ENCODE assay signal across 8 cellular contexts in genomic region chr10:71835671-71836593, GRCh38. TPM values are rescaled to one million over a fixed set of nuclear protein-coding genes. Genes with fewer than 3 reads are reported as not detected.
DNase-seq lines count a peak whose midpoint lies in the region; ATAC-seq and TF ChIP-seq lines count a peak whose summit lies in the region.

No MANE protein-coding gene starts in this region.

- H3K27me3 Mint-ChIP-seq in T-helper 17 cell, result no peaks in the 10 kb centered on the region

- H3K4me1 Mint-ChIP-seq in T-helper 17 cell, result peaks cover 46% of the 10 kb centered on the region

- ATAC-seq in GM19395 (IDR thresholded peaks at IDR 0.05; ENCODE audit: unreplicated experiment) (peak; percentile 89), HG03378 (IDR thresholded peaks at IDR 0.05; ENCODE audit: unreplicated experiment) (peak; percentile 87), T-helper 17 cell (peak; percentile 80)

- H3K4me3 ChIP-seq in cardiac muscle cell, result no peak overlapping the region

- peak overlapping the region; percentile 85 for H3K27ac Mint-ChIP-seq in T-helper 17 cell

- peak; percentile 93 for DNase-seq in DMS 273 treated with DMSO at 0.1 percent for 48 hours (lab: John Stamatoyannopoulos, UW)
- DNase-seq in T-helper 17 cell, result no peak
- peak; percentile 46 to 96 for DNase-seq in cardiac muscle cell (ENCODE audit: low read depth in 1 of 2, low spot score in 1 of 2)
- peak; percentile 99 for DNase-seq in renal cortical epithelial cell (ENCODE audit: low read depth)
- no peak for DNase-seq in NCI-H510A (lab: John Stamatoyannopoulos, UW)
- DNase-seq in NOMO-1 treated with DMSO at 0.1 percent for 48 hours (lab: John Stamatoyannopoulos, UW; ENCODE audit: unreplicated experiment), result no peak

- no peaks in the 10 kb centered on the region for H3K27me3 ChIP-seq in cardiac muscle cell

- no peak for TF ChIP-seq CTCF in cardiac muscle cell (IDR thresholded peaks at IDR 0.05; ENCODE audit: low read depth, low read length)

- H3K9me3 ChIP-seq in T-helper 17 cell (ENCODE audit: control insufficient read depth, low read length, poor library complexity, severe bottlenecking), result no peaks in the 10 kb centered on the region
- H3K9me3 ChIP-seq in cardiac muscle cell (ENCODE audit: low read depth), result no peaks in the 10 kb centered on the region

- peak overlapping the region; percentile 49 for H3K27ac ChIP-seq in cardiac muscle cell

- peaks cover 2% of the 10 kb centered on the region for H3K36me3 ChIP-seq in cardiac muscle cell

- no peak overlapping the region for H3K4me3 Mint-ChIP-seq in T-helper 17 cell

- peaks cover 8% of the 10 kb centered on the region for H3K36me3 Mint-ChIP-seq in T-helper 17 cell (ENCODE audit: low read depth)

- H3K4me1 ChIP-seq in cardiac muscle cell (ENCODE audit: low read depth), result peaks cover 39% of the 10 kb centered on the region

RNA-seq across cellular contexts. Expression of gene PSAP, which starts 15.1 kb away (rescaled TPM):
- total RNA-seq in T-helper 17 cell, result 100 to 1,000 TPM; 225 to 235 TPM
- total RNA-seq in cardiac muscle cell, result 554 and 624 TPM in 2 replicates
- 844 and 1,063 TPM in 2 replicates for polyA plus RNA-seq in cardiac muscle cell
- 787 and 1,464 TPM in 2 replicates for total RNA-seq in renal cortical epithelial cell

Comparison
In these comparisons a context has a peak if more than half of its experiments do, and no peak if none do; other contexts are left out.
1. DNase-seq: peak in DMS 273 treated with DMSO at 0.1 percent for 48 hours (single experiment), cardiac muscle cell (2 of 2) and renal cortical epithelial cell (single experiment); none in T-helper 17 cell (0 of 3), NCI-H510A (single experiment) and NOMO-1 treated with DMSO at 0.1 percent for 48 hours (single experiment).
2. Peak in every context shown above with its lines, with median percentiles within 50 percentile points of each other: ATAC-seq.